ENCODE assay signal across 1 cellular context in the genomic region with DNA sequence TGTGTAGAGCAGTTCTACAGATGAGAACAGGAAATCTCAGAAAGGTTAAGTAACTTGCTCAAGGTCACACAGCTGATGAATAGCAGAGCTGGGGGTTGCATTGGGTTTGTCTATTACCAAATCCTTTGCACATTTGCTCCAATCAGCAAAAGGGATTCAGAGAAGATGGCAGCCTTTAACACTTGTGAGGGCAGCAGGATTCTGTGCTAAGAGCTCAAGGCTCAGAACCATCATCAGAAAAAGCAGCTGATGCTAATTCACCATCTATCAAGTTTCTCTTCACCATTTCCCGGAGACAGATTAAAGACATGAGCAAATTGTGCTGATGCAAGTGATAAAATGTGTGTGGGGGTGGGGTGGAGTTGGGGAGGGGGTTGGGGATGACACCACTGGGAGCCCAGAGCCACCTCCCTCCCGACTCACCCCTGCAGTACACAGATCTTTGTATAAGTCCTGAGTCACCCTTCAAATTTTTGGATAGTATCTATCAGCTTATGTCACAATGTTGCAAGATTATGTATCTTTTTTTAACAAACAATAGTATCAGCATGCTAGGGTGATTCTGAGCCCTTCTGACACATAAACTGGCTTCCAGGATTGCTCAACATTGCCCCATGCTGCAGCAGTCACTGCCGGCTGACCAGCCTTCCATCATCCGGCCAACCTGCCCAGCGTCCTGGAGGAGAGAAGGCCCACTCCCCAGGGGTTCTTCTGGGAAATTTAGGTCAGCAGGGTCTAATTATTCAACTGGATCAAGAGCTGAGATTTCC.
TF ChIP-seq lines count a peak whose summit lies in the region.

No MANE protein-coding gene starts in this region.

TF ChIP-seq in A549, 52 proteins besides CTCF, POLR2A, EP300 and RAD21 (continued from another document):
- TF ChIP-seq, protein P1, sequence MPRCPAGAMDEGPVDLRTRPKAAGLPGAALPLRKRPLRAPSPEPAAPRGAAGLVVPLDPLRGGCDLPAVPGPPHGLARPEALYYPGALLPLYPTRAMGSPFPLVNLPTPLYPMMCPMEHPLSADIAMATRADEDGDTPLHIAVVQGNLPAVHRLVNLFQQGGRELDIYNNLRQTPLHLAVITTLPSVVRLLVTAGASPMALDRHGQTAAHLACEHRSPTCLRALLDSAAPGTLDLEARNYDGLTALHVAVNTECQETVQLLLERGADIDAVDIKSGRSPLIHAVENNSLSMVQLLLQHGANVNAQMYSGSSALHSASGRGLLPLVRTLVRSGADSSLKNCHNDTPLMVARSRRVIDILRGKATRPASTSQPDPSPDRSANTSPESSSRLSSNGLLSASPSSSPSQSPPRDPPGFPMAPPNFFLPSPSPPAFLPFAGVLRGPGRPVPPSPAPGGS (IDR thresholded peaks at IDR 0.05) = no peak; the same call in 2 of the 3 replicates
- TF ChIP-seq FOSB (CRISPR knock-in tag; IDR thresholded peaks at IDR 0.05) (no peak), MYC (IDR thresholded peaks at IDR 0.05; ENCODE audit: borderline replicate concordance, low read length) (no peak), ZNF302 (CRISPR knock-in tag; IDR thresholded peaks at IDR 0.05) (no peak), SMC3 (IDR thresholded peaks at IDR 0.05) (no peak), TP53 (CRISPR knock-in tag; IDR thresholded peaks at IDR 0.05) (no peak), RCOR1 (IDR thresholded peaks at IDR 0.05; ENCODE audit: low read depth, low read length) (no peak), NPAS2 (CRISPR knock-in tag; IDR thresholded peaks at IDR 0.05; ENCODE audit: borderline replicate concordance) (no peak), ZSCAN20 (CRISPR knock-in tag; IDR thresholded peaks at IDR 0.05) (no peak), HOXA7 (CRISPR knock-in tag; IDR thresholded peaks at IDR 0.05) (no peak), SREBF2 (IDR thresholded peaks at IDR 0.05) (no peak), KDM1A (IDR thresholded peaks at IDR 0.05; ENCODE audit: low read depth) (peak; percentile 45; the same call in 1 of the 2 replicates), CHD4 (IDR thresholded peaks at IDR 0.05; ENCODE audit: borderline replicate concordance) (no peak), CBX2 (IDR thresholded peaks at IDR 0.05; ENCODE audit: borderline replicate concordance, low read depth) (no peak), POLR2AphosphoS2 (conservative IDR thresholded peaks at IDR 0.05; ENCODE audit: low read length) (no peak), NR3C1 (IDR thresholded peaks at IDR 0.05) (no peak), RFX5 (IDR thresholded peaks at IDR 0.05) (no peak), FOSL2 (IDR thresholded peaks at IDR 0.05) (peak; percentile 56; the same call in 1 of the 2 replicates), FOSL2 (CRISPR knock-in tag; IDR thresholded peaks at IDR 0.05) (peak; percentile 56), GATA3 (IDR thresholded peaks at IDR 0.05; ENCODE audit: borderline replicate concordance) (peak; percentile 51; the same call in 1 of the 2 replicates), BHLHE40 (IDR thresholded peaks at IDR 0.05; ENCODE audit: low read depth, low read length) (no peak), CEBPB (IDR thresholded peaks at IDR 0.05) (peak; percentile 96), HOXB13 (CRISPR knock-in tag; IDR thresholded peaks at IDR 0.05; ENCODE audit: low read depth) (no peak), MAFK (IDR thresholded peaks at IDR 0.05; ENCODE audit: partially characterized antibody) (peak; percentile 76), TFCP2L1 (CRISPR knock-in tag; IDR thresholded peaks at IDR 0.05) (no peak), RNF2 (IDR thresholded peaks at IDR 0.05; ENCODE audit: borderline replicate concordance, low read depth) (no peak), HEYL (CRISPR knock-in tag; IDR thresholded peaks at IDR 0.05) (no peak), EHF (CRISPR knock-in tag; IDR thresholded peaks at IDR 0.05) (no peak), NFE2L2 (conservative IDR thresholded peaks at IDR 0.05; ENCODE audit: low read length) (no peak), HOXB5 (CRISPR knock-in tag; IDR thresholded peaks at IDR 0.05) (no peak), MAZ (IDR thresholded peaks at IDR 0.05; ENCODE audit: borderline replicate concordance, low read depth, low read length) (no peak), ESRRA (IDR thresholded peaks at IDR 0.05; ENCODE audit: borderline replicate concordance, low read length) (no peak), CHD2 (IDR thresholded peaks at IDR 0.05; ENCODE audit: low read length, partially characterized antibody) (no peak), CBX8 (IDR thresholded peaks at IDR 0.05) (no peak), PHF8 (IDR thresholded peaks at IDR 0.05; ENCODE audit: borderline replicate concordance, low read depth) (no peak)
- TF ChIP-seq, protein P2, sequence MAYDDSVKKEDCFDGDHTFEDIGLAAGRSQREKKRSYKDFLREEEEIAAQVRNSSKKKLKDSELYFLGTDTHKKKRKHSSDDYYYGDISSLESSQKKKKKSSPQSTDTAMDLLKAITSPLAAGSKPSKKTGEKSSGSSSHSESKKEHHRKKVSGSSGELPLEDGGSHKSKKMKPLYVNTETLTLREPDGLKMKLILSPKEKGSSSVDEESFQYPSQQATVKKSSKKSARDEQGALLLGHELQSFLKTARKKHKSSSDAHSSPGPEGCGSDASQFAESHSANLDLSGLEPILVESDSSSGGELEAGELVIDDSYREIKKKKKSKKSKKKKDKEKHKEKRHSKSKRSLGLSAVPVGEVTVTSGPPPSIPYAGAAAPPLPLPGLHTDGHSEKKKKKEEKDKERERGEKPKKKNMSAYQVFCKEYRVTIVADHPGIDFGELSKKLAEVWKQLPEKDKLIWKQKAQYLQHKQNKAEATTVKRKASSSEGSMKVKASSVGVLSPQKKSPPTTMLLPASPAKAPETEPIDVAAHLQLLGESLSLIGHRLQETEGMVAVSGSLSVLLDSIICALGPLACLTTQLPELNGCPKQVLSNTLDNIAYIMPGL (CRISPR knock-in tag; IDR thresholded peaks at IDR 0.05; ENCODE audit: borderline replicate concordance) = no peak
- TF ChIP-seq, protein P3, sequence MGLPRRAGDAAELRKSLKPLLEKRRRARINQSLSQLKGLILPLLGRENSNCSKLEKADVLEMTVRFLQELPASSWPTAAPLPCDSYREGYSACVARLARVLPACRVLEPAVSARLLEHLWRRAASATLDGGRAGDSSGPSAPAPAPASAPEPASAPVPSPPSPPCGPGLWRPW (IDR thresholded peaks at IDR 0.05) = peak; percentile 82
- TF ChIP-seq, protein P4, sequence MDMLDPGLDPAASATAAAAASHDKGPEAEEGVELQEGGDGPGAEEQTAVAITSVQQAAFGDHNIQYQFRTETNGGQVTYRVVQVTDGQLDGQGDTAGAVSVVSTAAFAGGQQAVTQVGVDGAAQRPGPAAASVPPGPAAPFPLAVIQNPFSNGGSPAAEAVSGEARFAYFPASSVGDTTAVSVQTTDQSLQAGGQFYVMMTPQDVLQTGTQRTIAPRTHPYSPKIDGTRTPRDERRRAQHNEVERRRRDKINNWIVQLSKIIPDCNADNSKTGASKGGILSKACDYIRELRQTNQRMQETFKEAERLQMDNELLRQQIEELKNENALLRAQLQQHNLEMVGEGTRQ (IDR thresholded peaks at IDR 0.05) = no peak
- TF ChIP-seq, protein P5, sequence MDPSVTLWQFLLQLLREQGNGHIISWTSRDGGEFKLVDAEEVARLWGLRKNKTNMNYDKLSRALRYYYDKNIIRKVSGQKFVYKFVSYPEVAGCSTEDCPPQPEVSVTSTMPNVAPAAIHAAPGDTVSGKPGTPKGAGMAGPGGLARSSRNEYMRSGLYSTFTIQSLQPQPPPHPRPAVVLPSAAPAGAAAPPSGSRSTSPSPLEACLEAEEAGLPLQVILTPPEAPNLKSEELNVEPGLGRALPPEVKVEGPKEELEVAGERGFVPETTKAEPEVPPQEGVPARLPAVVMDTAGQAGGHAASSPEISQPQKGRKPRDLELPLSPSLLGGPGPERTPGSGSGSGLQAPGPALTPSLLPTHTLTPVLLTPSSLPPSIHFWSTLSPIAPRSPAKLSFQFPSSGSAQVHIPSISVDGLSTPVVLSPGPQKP (IDR thresholded peaks at IDR 0.05; ENCODE audit: low read depth, low read length) = no peak
- TF ChIP-seq, protein P6, sequence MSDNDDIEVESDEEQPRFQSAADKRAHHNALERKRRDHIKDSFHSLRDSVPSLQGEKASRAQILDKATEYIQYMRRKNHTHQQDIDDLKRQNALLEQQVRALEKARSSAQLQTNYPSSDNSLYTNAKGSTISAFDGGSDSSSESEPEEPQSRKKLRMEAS (IDR thresholded peaks at IDR 0.05) = peak; percentile 42
- TF ChIP-seq, protein P7, sequence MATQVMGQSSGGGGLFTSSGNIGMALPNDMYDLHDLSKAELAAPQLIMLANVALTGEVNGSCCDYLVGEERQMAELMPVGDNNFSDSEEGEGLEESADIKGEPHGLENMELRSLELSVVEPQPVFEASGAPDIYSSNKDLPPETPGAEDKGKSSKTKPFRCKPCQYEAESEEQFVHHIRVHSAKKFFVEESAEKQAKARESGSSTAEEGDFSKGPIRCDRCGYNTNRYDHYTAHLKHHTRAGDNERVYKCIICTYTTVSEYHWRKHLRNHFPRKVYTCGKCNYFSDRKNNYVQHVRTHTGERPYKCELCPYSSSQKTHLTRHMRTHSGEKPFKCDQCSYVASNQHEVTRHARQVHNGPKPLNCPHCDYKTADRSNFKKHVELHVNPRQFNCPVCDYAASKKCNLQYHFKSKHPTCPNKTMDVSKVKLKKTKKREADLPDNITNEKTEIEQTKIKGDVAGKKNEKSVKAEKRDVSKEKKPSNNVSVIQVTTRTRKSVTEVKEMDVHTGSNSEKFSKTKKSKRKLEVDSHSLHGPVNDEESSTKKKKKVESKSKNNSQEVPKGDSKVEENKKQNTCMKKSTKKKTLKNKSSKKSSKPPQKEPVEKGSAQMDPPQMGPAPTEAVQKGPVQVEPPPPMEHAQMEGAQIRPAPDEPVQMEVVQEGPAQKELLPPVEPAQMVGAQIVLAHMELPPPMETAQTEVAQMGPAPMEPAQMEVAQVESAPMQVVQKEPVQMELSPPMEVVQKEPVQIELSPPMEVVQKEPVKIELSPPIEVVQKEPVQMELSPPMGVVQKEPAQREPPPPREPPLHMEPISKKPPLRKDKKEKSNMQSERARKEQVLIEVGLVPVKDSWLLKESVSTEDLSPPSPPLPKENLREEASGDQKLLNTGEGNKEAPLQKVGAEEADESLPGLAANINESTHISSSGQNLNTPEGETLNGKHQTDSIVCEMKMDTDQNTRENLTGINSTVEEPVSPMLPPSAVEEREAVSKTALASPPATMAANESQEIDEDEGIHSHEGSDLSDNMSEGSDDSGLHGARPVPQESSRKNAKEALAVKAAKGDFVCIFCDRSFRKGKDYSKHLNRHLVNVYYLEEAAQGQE (IDR thresholded peaks at IDR 0.05) = no peak
- TF ChIP-seq, protein P8, sequence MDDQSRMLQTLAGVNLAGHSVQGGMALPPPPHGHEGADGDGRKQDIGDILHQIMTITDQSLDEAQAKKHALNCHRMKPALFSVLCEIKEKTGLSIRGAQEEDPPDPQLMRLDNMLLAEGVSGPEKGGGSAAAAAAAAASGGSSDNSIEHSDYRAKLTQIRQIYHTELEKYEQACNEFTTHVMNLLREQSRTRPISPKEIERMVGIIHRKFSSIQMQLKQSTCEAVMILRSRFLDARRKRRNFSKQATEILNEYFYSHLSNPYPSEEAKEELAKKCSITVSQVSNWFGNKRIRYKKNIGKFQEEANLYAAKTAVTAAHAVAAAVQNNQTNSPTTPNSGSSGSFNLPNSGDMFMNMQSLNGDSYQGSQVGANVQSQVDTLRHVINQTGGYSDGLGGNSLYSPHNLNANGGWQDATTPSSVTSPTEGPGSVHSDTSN (IDR thresholded peaks at IDR 0.05) = no peak
TF ChIP-seq in A549: peak in this region for 9.
